In genomic region chr10:79019961-79020491, GRCh38 we compare ENCODE assay signal across 14 cellular contexts. TPM values are rescaled to one million over a fixed set of nuclear protein-coding genes. Genes with fewer than 3 reads are reported as not detected.
A peak's percentile ranks its signal among the peaks of the same experiment; 100 is the strongest.
DNase-seq lines count a peak whose midpoint lies in the region; ATAC-seq and TF ChIP-seq lines count a peak whose summit lies in the region.
"Had no signal": no experiment of that assay in that cellular context is flagged by ENCODE, and none has a peak within 500 bp of the region (broad histone marks: within the 10 kb centered on the region; RNA-seq: fewer than 3 reads in every experiment).

No MANE protein-coding gene starts in this region.

- H3K27ac Mint-ChIP-seq in glutamatergic neuron (ENCODE audit: unreplicated experiment), result no peak overlapping the region
- H3K27ac Mint-ChIP-seq: dendritic cell treated with granulocyte-macrophage colony-stimulating factor and Interleukin-4, amounts not matched to agents 40 ng/mL and 50 ng/mL, for 4 days had no signal

- DNase-seq in AG09309 (ENCODE audit: low read depth) (peak; percentile 35), NB4 (ENCODE audit: low read depth) (peak; percentile 23), fibroblast of mammary gland (ENCODE audit: low read depth) (peak; percentile 53), mesenteric fat pad (ENCODE audit: low spot score) (peak; percentile 67), glutamatergic neuron (no peak)
- DNase-seq in NK-92 treated with Interleukin-12 subunit alpha and Interleukin-12 subunit beta, amount 100 ng/mL, for 24 hours (lab: John Stamatoyannopoulos, UW), result no peak
- DNase-seq: activated CD4-positive, alpha-beta T cell treated with anti-CD3 and anti-CD28 coated beads for 48 hours; activated gamma-delta T cell treated with Interleukin-2 at 50 U/mL for 16 hours; NCI-H524; stimulated activated naive CD4-positive, alpha-beta T cell had no signal

- H3K4me3 ChIP-seq in AG09309 (ENCODE audit: control insufficient read depth, low read depth, low read length), result no peak overlapping the region
- H3K4me3 ChIP-seq in NB4 (ENCODE audit: low read depth, low read length), result no peak overlapping the region
- no peak overlapping the region for H3K4me3 ChIP-seq in fibroblast of mammary gland (ENCODE audit: control insufficient read depth, low read depth, low read length)
- H3K4me3 ChIP-seq: SK-N-MC had no signal

- no peak overlapping the region for H3K4me3 Mint-ChIP-seq in glutamatergic neuron (ENCODE audit: unreplicated experiment)
- H3K4me3 Mint-ChIP-seq: dendritic cell treated with granulocyte-macrophage colony-stimulating factor and Interleukin-4, amounts not matched to agents 40 ng/mL and 50 ng/mL, for 4 days had no signal

- no peak for TF ChIP-seq CTCF in AG09309 (IDR thresholded peaks at IDR 0.05; ENCODE audit: control insufficient read depth, insufficient read depth, low read depth, low read length, missing control alignments)
- no peak for TF ChIP-seq CTCF in NB4 (IDR thresholded peaks at IDR 0.05; ENCODE audit: low read depth, low read length)
- no peak for TF ChIP-seq CTCF in fibroblast of mammary gland (conservative IDR thresholded peaks at IDR 0.05; ENCODE audit: control insufficient read depth, insufficient read depth, low read depth, low read length)
- no peak for TF ChIP-seq CTCF in glutamatergic neuron (IDR thresholded peaks at IDR 0.05; ENCODE audit: partially characterized antibody, unreplicated experiment)

- TF ChIP-seq POLR2A in NB4 (IDR thresholded peaks at IDR 0.05; ENCODE audit: extremely low read depth, insufficient read length), result no peak

- ATAC-seq in GM18502 (IDR thresholded peaks at IDR 0.05; ENCODE audit: poor library complexity, unreplicated experiment) (no peak), GM19467 (IDR thresholded peaks at IDR 0.05; ENCODE audit: unreplicated experiment) (no peak)

- no peaks in the 10 kb centered on the region for H3K36me3 Mint-ChIP-seq in glutamatergic neuron (ENCODE audit: unreplicated experiment)

- peaks cover 9% of the 10 kb centered on the region for H3K4me1 Mint-ChIP-seq in glutamatergic neuron (ENCODE audit: low read depth, unreplicated experiment)

- peaks cover 1% of the 10 kb centered on the region for H3K9me3 Mint-ChIP-seq in glutamatergic neuron (ENCODE audit: unreplicated experiment)

- peaks cover 6% of the 10 kb centered on the region for H3K27me3 Mint-ChIP-seq in glutamatergic neuron (ENCODE audit: unreplicated experiment)

RNA-seq across cellular contexts. Expression of gene ZMIZ1, which starts 48.7 kb away (rescaled TPM):
- total RNA-seq in mesenteric fat pad, result 81.1 TPM
- 230 TPM for total RNA-seq in glutamatergic neuron (ENCODE audit: unreplicated experiment)

Comparison
In these comparisons a context has a peak if more than half of its experiments do, and no peak if none do; other contexts are left out.
1. DNase-seq: peak in AG09309 (single experiment), NB4 (single experiment), fibroblast of mammary gland (single experiment) and mesenteric fat pad (single experiment); none in glutamatergic neuron (single experiment) and NK-92 treated with Interleukin-12 subunit alpha and Interleukin-12 subunit beta, amount 100 ng/mL, for 24 hours (single experiment).